ENCODE assay signal across 8 cellular contexts in genomic region chr6:57316581-57317059, GRCh38. TPM values are rescaled to one million over a fixed set of nuclear protein-coding genes. Genes with fewer than 3 reads are reported as not detected.
DNase-seq lines count a peak whose midpoint lies in the region; ATAC-seq, FAIRE-seq and TF ChIP-seq lines count a peak whose summit lies in the region.

No MANE protein-coding gene starts in this region.

- TF ChIP-seq RAD21 in HepG2 (CRISPR knock-in tag; IDR thresholded peaks at IDR 0.05) = peak; percentile 81

- FAIRE-seq in HepG2 (lab: Jason Lieb, UNC) = peak; percentile 91

- peak overlapping the region; percentile 42 for H3K27ac ChIP-seq in HepG2 (ENCODE audit: extremely low read length, insufficient read depth, low read length)

- H2AFZ ChIP-seq in HepG2 (ENCODE audit: low read length) = peak overlapping the region; percentile 93

- in situ Hi-C loops in HepG2 (cut with HindIII; ENCODE audit: extremely low pct_ligation_motif_present, low pct_unique_long_range_greater_than_20kb) = loop anchor here (5.0 to 25.0 kb wide), 4 partner anchors 52 to 409 kb away; partner anchors contain the start of gene KIAA1586

- POLR2A ChIA-PET in HepG2 (lab: Yijun Ruan, JAX) = no interaction called here

- CTCF ChIA-PET in HepG2 (lab: Yijun Ruan, JAX; ENCODE audit: low intra/inter-chr PET ratio, low total read pairs) = interaction anchor here (0.7 to 3.8 kb wide), 5 partner anchors 49 to 425 kb away, joined by 3 to 39 read pairs (median 6); no protein-coding TSS in a partner anchor

- H3K79me2 ChIP-seq in HepG2 (ENCODE audit: insufficient read depth, low read length) = peaks cover 15% of the 10 kb centered on the region

- H3K4me2 ChIP-seq in HepG2 (ENCODE audit: low read depth, low read length) = peak overlapping the region; percentile 95

- no TSS peak for BruUV-seq in HepG2 (replicated peaks; lab: Mats Ljungman, UMichigan)

- H3K9ac ChIP-seq in HepG2 (ENCODE audit: insufficient read depth, low read depth, low read length) = peak overlapping the region; percentile 76

- WGBS in HepG2 (ENCODE audit: low lambda C conversion rate) = 1% methylated on average over 26 of the region's 26 CpGs

- TF ChIP-seq CTCF in BE2C (IDR thresholded peaks at IDR 0.05; ENCODE audit: low read depth, low read length) = peak; percentile 84
- TF ChIP-seq CTCF in HepG2 (CRISPR knock-in tag; IDR thresholded peaks at IDR 0.05) = peak; percentile 95

- no peaks in the 10 kb centered on the region for H3K27me3 ChIP-seq in BE2C
- no peaks in the 10 kb centered on the region; a peak in 1 of 5 replicates for H3K27me3 ChIP-seq in HepG2 (ENCODE audit: control insufficient read depth in 1 of 2, insufficient read depth in 2 of 2, low read length in 2 of 2)

- DNase-seq in BE2C (peak; percentile 83), NCI-H510A (lab: John Stamatoyannopoulos, UW) (peak; percentile 85), dermis blood vessel endothelial cell (peak; percentile 95), HepG2 (ENCODE audit: low spot score) (peak; percentile 90)
- peak; percentile 86 for DNase-seq in activated CD4-positive, alpha-beta T cell treated with anti-CD3 and anti-CD28 coated beads for 48 hours
- DNase-seq in stimulated activated CD4-positive, alpha-beta T cell treated with anti-CD3 and anti-CD28 coated beads, Interleukin-4, amount 100 ng/mL, for 24 hours = peak; percentile 83

- peaks cover 8% of the 10 kb centered on the region; the same call in 1 of the 2 replicates for H3K36me3 ChIP-seq in BE2C
- H3K36me3 ChIP-seq in HepG2 (replicated peaks in 1 of 2; ENCODE audit: control insufficient read depth in 1 of 2, insufficient read depth in 2 of 2, low read length in 2 of 2) = peaks cover 3 to 26% of the 10 kb centered on the region in 2 experiments

- ATAC-seq in GM19043 (IDR thresholded peaks at IDR 0.05; ENCODE audit: low read depth, unreplicated experiment) (peak; percentile 91), HG03378 (IDR thresholded peaks at IDR 0.05; ENCODE audit: unreplicated experiment) (peak; percentile 92), HepG2 (peak; percentile 87)

- TF ChIP-seq EP300 in HepG2 (IDR thresholded peaks at IDR 0.05; ENCODE audit: low read depth in 2 of 2, low read length in 2 of 2) (no peak), HepG2 (CRISPR knock-in tag; IDR thresholded peaks at IDR 0.05; ENCODE audit: borderline replicate concordance) (no peak)

- peak in 1 of 2 experiments; percentile 40; a peak in 1 of 4 replicates for TF ChIP-seq POLR2A in HepG2 (IDR thresholded peaks at IDR 0.05; ENCODE audit: insufficient read depth in 1 of 2, low read depth in 2 of 2, low read length in 2 of 2)

- H4K20me1 ChIP-seq in HepG2 (ENCODE audit: insufficient read depth, low read length) = no peaks in the 10 kb centered on the region

- H3K9me3 ChIP-seq in BE2C (no peaks in the 10 kb centered on the region), HepG2 (ENCODE audit: low read length) (no peaks in the 10 kb centered on the region)

- intact Hi-C loops in HepG2 (cut with micrococcal nuclease; ENCODE audit: unreplicated experiment) = loop anchor here (1.0 to 10.0 kb wide), 8 partner anchors 48 to 412 kb away; partner anchors contain the start of genes BAG2, BEND6, RAB23 and ZNF451

- H3K4me3 ChIP-seq in BE2C (ENCODE audit: low read depth, low read length) (peak overlapping the region; percentile 88), HepG2 (replicated peaks in 1 of 3; ENCODE audit: insufficient read depth in 1 of 3, low read depth in 2 of 3, low read length in 3 of 3) (peak overlapping the region; percentile 64 to 76 (median 76))

- no peaks in the 10 kb centered on the region for H3K4me1 ChIP-seq in BE2C
- peaks cover 46% of the 10 kb centered on the region for H3K4me1 ChIP-seq in HepG2 (ENCODE audit: insufficient read depth, low read length)

TF ChIP-seq in HepG2, 621 proteins besides CTCF, POLR2A, EP300 and RAD21 (continues in another document):
- TF ChIP-seq IKZF5 (CRISPR knock-in tag; IDR thresholded peaks at IDR 0.05) (peak; percentile 77), DRAP1 (CRISPR knock-in tag; IDR thresholded peaks at IDR 0.05) (peak; percentile 24; the same call in 1 of the 2 replicates), ZEB1 (IDR thresholded peaks at IDR 0.05; ENCODE audit: insufficient replicate concordance, low read depth) (no peak), ZNF749 (CRISPR knock-in tag; IDR thresholded peaks at IDR 0.05; ENCODE audit: borderline replicate concordance) (peak; percentile 17; the same call in 1 of the 2 replicates), ZFP36 (IDR thresholded peaks at IDR 0.05; ENCODE audit: borderline replicate concordance, low read depth, low read length, partially characterized antibody) (no peak), GZF1 (CRISPR knock-in tag; IDR thresholded peaks at IDR 0.05) (peak; percentile 66; the same call in 1 of the 2 replicates), ZNF382 (CRISPR knock-in tag; IDR thresholded peaks at IDR 0.05; ENCODE audit: borderline replicate concordance) (no peak), ZBTB34 (CRISPR knock-in tag; IDR thresholded peaks at IDR 0.05) (no peak), ZNF780A (CRISPR knock-in tag; IDR thresholded peaks at IDR 0.05) (no peak), SAP130 (CRISPR knock-in tag; IDR thresholded peaks at IDR 0.05; ENCODE audit: low read depth) (peak; percentile 74), KLF9 (CRISPR knock-in tag; IDR thresholded peaks at IDR 0.05; ENCODE audit: low read depth) (peak; percentile 37; the same call in 1 of the 2 replicates), ZNF850 (CRISPR knock-in tag; conservative IDR thresholded peaks at IDR 0.05) (peak; percentile 70; the same call in 1 of the 2 replicates), ZC3H4 (CRISPR knock-in tag; IDR thresholded peaks at IDR 0.05; ENCODE audit: borderline replicate concordance) (no peak), ZNF280B (CRISPR knock-in tag; IDR thresholded peaks at IDR 0.05; ENCODE audit: borderline replicate concordance) (no peak)

RNA-seq across cellular contexts. Expression of gene PRIM2, which starts 0.8 kb away (rescaled TPM):
- 4.1 TPM for polyA plus RNA-seq in BE2C (2012; ENCODE audit: insufficient read depth, insufficient read length, low read depth)
- 16.2 and 22.4 TPM in 2 replicates for total RNA-seq in dermis blood vessel endothelial cell
- 52.7 and 70.0 TPM in 2 replicates for total RNA-seq in HepG2 (2016; rRNA removed; fragmentation: Illumina TruSeq; extraction: Trizol)
- total RNA-seq in HepG2 (2016; cell fraction: cytosol; rRNA removed; fragmentation: Illumina TruSeq; extraction: Trizol; ENCODE audit: low read depth) = 21.1 and 24.9 TPM in 2 replicates
- total RNA-seq in HepG2 (2016; cell fraction: insoluble cytoplasmic fraction; rRNA removed; fragmentation: Illumina TruSeq; extraction: Trizol) = 53.8 and 69.9 TPM in 2 replicates
- total RNA-seq in HepG2 (2016; cell fraction: membrane; rRNA removed; fragmentation: Illumina TruSeq; extraction: Trizol) = 21.4 and 27.4 TPM in 2 replicates
- 63.1 and 70.3 TPM in 2 replicates for total RNA-seq in HepG2 (2016; cell fraction: nucleus; rRNA removed; fragmentation: Illumina TruSeq; extraction: Trizol)
- 4.9 and 8.0 TPM in 2 replicates for polyA plus RNA-seq in HepG2 (2011; rRNA removed)
- 4.5 and 5.6 TPM in 2 replicates for polyA plus RNA-seq in HepG2 (2011; cell fraction: cytosol; rRNA removed)
- polyA plus RNA-seq in HepG2 (2011; cell fraction: nucleus; rRNA removed) = 2.9 and 4.4 TPM in 2 replicates
- polyA plus RNA-seq in HepG2 (2012) = 6.9 and 12.3 TPM in 2 replicates
- 3.8 and 4.0 TPM in 2 replicates for polyA plus RNA-seq in HepG2 (2016; cell fraction: cytosol; fragmentation: Illumina TruSeq; extraction: Trizol; ENCODE audit: low read depth)
- polyA plus RNA-seq in HepG2 (2016; cell fraction: insoluble cytoplasmic fraction; fragmentation: Illumina TruSeq; extraction: Trizol; ENCODE audit: low read depth) = 39.7 and 42.9 TPM in 2 replicates
- polyA plus RNA-seq in HepG2 (2016; cell fraction: membrane; fragmentation: Illumina TruSeq; extraction: Trizol; ENCODE audit: low read depth) = 5.8 and 6.9 TPM in 2 replicates
- polyA plus RNA-seq in HepG2 (2016; cell fraction: nucleus; fragmentation: Illumina TruSeq; extraction: Trizol; ENCODE audit: insufficient read depth, low read depth) = 15.2 and 17.9 TPM in 2 replicates
- polyA minus RNA-seq in HepG2 (2011; rRNA and poly(A)+ RNA removed; ENCODE audit: low replicate concordance) = 14.8 and 39.2 TPM in 2 replicates
- 8.8 and 11.7 TPM in 2 replicates for polyA minus RNA-seq in HepG2 (2011; cell fraction: cytosol; rRNA and poly(A)+ RNA removed)
- polyA minus RNA-seq in HepG2 (2011; cell fraction: nucleus; rRNA and poly(A)+ RNA removed) = 54.1 and 58.5 TPM in 2 replicates

Comparison
In these comparisons a context has a peak if more than half of its experiments do, and no peak if none do; other contexts are left out.
1. Peak in every context shown above with its lines: DNase-seq, ATAC-seq, H3K4me3 ChIP-seq and H3K27ac ChIP-seq.